Comparison of ENCODE assay signal across 18 cellular contexts in the genomic region with DNA sequence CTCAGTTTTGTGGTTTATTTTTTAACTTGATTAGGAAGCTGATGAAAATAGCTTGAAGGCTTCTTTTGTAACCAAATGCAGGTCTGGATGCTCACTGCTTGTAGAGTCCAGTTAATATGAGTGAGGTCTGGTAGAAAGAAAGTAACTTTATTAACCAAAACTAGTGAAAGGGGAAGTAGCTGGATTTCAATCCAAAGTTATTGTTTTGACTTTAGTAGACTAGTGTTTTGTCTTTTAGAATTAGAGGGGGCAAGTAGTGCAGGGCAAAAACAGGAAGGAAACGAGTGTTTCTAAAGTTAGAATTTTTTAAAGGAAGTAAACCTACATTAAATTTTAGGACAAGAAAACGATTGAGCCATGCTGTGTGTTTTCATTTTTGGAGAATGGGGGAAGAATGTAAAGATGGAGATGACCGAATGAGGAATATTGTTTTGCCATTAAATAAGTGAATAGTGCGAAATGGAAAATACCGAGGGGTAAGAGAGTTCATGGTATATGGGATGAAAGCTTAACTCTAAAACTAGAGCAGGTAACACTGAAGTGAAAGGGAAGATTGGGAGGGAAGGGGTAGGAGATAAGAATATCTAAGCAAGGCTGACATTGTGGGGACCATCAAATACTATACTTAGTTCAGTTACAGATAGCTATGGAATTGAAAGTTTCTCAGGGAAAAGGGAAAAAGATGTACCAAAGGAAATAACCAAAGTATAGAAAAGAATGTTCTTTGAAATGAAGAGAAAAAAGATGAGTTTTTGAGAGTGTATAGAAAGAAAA. TPM values are rescaled to one million over a fixed set of nuclear protein-coding genes. Genes with fewer than 3 reads are reported as not detected.
DNase-seq lines count a peak whose midpoint lies in the region; ATAC-seq, FAIRE-seq and TF ChIP-seq lines count a peak whose summit lies in the region.
"Had no signal": no experiment of that assay in that cellular context is flagged by ENCODE, and none has a peak within 500 bp of the region (broad histone marks: within the 10 kb centered on the region; RNA-seq: fewer than 3 reads in every experiment).

No MANE protein-coding gene starts in this region.

- no peak overlapping the region for H3K23ac ChIP-seq in H9 (ENCODE audit: insufficient read length, low read depth, low read length)

- peaks cover 30% of the 10 kb centered on the region for H3K36me3 ChIP-seq in CD4-positive, CD25-positive, alpha-beta regulatory T cell (ENCODE audit: control insufficient read depth, insufficient read depth, low read length)
- H3K36me3 ChIP-seq in endothelial cell of umbilical vein (ENCODE audit: control insufficient read depth in 2 of 2, extremely low read depth in 1 of 2, insufficient read depth in 2 of 2, low read length in 2 of 2) = no peaks in the 10 kb centered on the region

- H3K79me2 ChIP-seq in H9 (ENCODE audit: insufficient read depth, low read length) (no peaks in the 10 kb centered on the region), endothelial cell of umbilical vein (ENCODE audit: control insufficient read depth, insufficient read depth, low read length) (peaks cover 39% of the 10 kb centered on the region)

- peaks cover 0 to 2% (median 0%) of the 10 kb centered on the region in 7 donors for H3K9me3 Mint-ChIP-seq in CD4-positive, CD25-positive, alpha-beta regulatory T cell
- no peaks in the 10 kb centered on the region for H3K9me3 Mint-ChIP-seq in H9
- no peaks in the 10 kb centered on the region for H3K9me3 Mint-ChIP-seq in osteocyte (ENCODE audit: unreplicated experiment)
- H3K9me3 Mint-ChIP-seq: mesothelial cell of epicardium had no signal

- no peak for TF ChIP-seq POLR2A in endothelial cell of umbilical vein (IDR thresholded peaks at IDR 0.05; ENCODE audit: low read depth, low read length)

- DNase-seq in CD4-positive, CD25-positive, alpha-beta regulatory T cell = no peak
- DNase-seq in H9 = no peak
- DNase-seq in SIG-M5 treated with dmso at 0.1 percent for 504 hours (lab: John Stamatoyannopoulos, UW; ENCODE audit: unreplicated experiment) = peak; percentile 93
- DNase-seq in endothelial cell of umbilical vein (ENCODE audit: low read depth, low spot score) = no peak
- DNase-seq in NCI-H1930 (lab: John Stamatoyannopoulos, UW) = no peak
- DNase-seq in GM13977 (ENCODE audit: low spot score) = no peak
- DNase-seq in osteocyte (ENCODE audit: extremely low spot score, unreplicated experiment) = no peak
- DNase-seq: activated T-cell treated with anti-CD3 and anti-CD28 coated beads, Interleukin-2, amount 50 U/mL, for 1 hour; C1 segment of cervical spinal cord; H7; NCI-H2081 treated with DMSO at 0.1 percent for 48 hours; PC-3; stimulated activated CD4-positive, alpha-beta T cell treated with anti-CD3 and anti-CD28 coated beads, Interleukin-4, amount 100 ng/mL, for 24 hours; T1000 had no signal

- H4K91ac ChIP-seq in H9 (ENCODE audit: insufficient read length, low read depth, low read length) = no peak overlapping the region

- H3K9ac ChIP-seq in H9 (ENCODE audit: extremely low read depth, insufficient read length, low read length) = no peak overlapping the region
- no peak overlapping the region for H3K9ac ChIP-seq in endothelial cell of umbilical vein (replicated peaks; ENCODE audit: extremely low read depth, insufficient read depth, low read length)

- ATAC-seq in CD4-positive, CD25-positive, alpha-beta regulatory T cell (ENCODE audit: low read depth in 2 of 2) = no peak
- ATAC-seq in GM19395 (IDR thresholded peaks at IDR 0.05; ENCODE audit: unreplicated experiment) = no peak
- ATAC-seq: PC-3 had no signal

- no peak overlapping the region for H2BK120ac ChIP-seq in H9 (ENCODE audit: low read depth, low read length, poor library complexity, severe bottlenecking)

- H3K9me1 ChIP-seq in endothelial cell of umbilical vein (replicated peaks; ENCODE audit: control insufficient read depth, extremely low read depth, insufficient read depth, low read length) = no peaks in the 10 kb centered on the region

- no peak overlapping the region for H3K56ac ChIP-seq in H9 (ENCODE audit: insufficient read length, low read depth, low read length)

- H3K23me2 ChIP-seq in H9 (ENCODE audit: insufficient read length, low read depth, low read length, poor library complexity, severe bottlenecking) = no peaks in the 10 kb centered on the region

- H3T11ph ChIP-seq in H9 (ENCODE audit: low read length) = no peak overlapping the region

- H3K27me3 ChIP-seq in CD4-positive, CD25-positive, alpha-beta regulatory T cell (ENCODE audit: control insufficient read depth, insufficient read depth, low read length) = no peaks in the 10 kb centered on the region
- no peaks in the 10 kb centered on the region for H3K27me3 ChIP-seq in H9 (ENCODE audit: insufficient read depth, low read length)
- H3K27me3 ChIP-seq in endothelial cell of umbilical vein (ENCODE audit: control insufficient read depth in 2 of 2, insufficient read depth in 2 of 2, low read length in 2 of 2) = no peaks in the 10 kb centered on the region

- peaks cover 10% of the 10 kb centered on the region for H3K4me1 ChIP-seq in CD4-positive, CD25-positive, alpha-beta regulatory T cell (ENCODE audit: control insufficient read depth, insufficient read depth, low read length, poor library complexity, severe bottlenecking)
- H3K4me1 ChIP-seq in H9 (ENCODE audit: insufficient read depth, low read length) (peaks cover 4% of the 10 kb centered on the region; the same call in 1 of the 2 replicates), endothelial cell of umbilical vein (ENCODE audit: control insufficient read depth, extremely low read depth, insufficient read depth, low read length) (peaks cover 9% of the 10 kb centered on the region)

- no peak overlapping the region for H3K27ac ChIP-seq in CD4-positive, CD25-positive, alpha-beta regulatory T cell (ENCODE audit: insufficient read depth, low read length, poor library complexity, severe bottlenecking)
- H3K27ac ChIP-seq in H9 (ENCODE audit: insufficient read length, low read depth, low read length) (no peak overlapping the region), endothelial cell of umbilical vein (ENCODE audit: insufficient read depth, low read depth, low read length) (no peak overlapping the region)

- H3K4ac ChIP-seq in H9 (ENCODE audit: low read depth, low read length) = no peak overlapping the region

- H2AFZ ChIP-seq in H9 (ENCODE audit: low read length) = no peak overlapping the region
- no peak overlapping the region for H2AFZ ChIP-seq in endothelial cell of umbilical vein (ENCODE audit: low read depth, low read length)

- intact Hi-C loops in endothelial cell of umbilical vein (cut with micrococcal nuclease) = no loop called here

- H3K9me3 ChIP-seq in CD4-positive, CD25-positive, alpha-beta regulatory T cell (ENCODE audit: control insufficient read depth in 2 of 2, low read length in 2 of 2) = no peaks in the 10 kb centered on the region
- H3K9me3 ChIP-seq in H9 (ENCODE audit: control insufficient read depth, low read depth, low read length) (no peaks in the 10 kb centered on the region), endothelial cell of umbilical vein (replicated peaks; ENCODE audit: control insufficient read depth, insufficient read depth, low read length) (no peaks in the 10 kb centered on the region)

- peaks cover 42 to 65% (median 46%) of the 10 kb centered on the region in 4 donors for H3K4me1 Mint-ChIP-seq in CD4-positive, CD25-positive, alpha-beta regulatory T cell
- H3K4me1 Mint-ChIP-seq in H9 (peaks cover 16 to 21% of the 10 kb centered on the region in 2 experiments), osteocyte (ENCODE audit: unreplicated experiment) (peaks cover 2% of the 10 kb centered on the region)

- no peaks in the 10 kb centered on the region for H3K79me1 ChIP-seq in H9 (ENCODE audit: insufficient read depth, low read depth, low read length, poor library complexity, severe bottlenecking)

- H2BK15ac ChIP-seq in H9 (ENCODE audit: low read depth, low read length) = no peak overlapping the region

- POLR2A ChIA-PET in endothelial cell of umbilical vein (lab: Charles Lee) = interaction anchor here (1.2 to 1.8 kb wide), 2 partner anchors 8 to 9 kb away, joined by 3 to 6 read pairs; no protein-coding TSS in a partner anchor

- TF ChIP-seq CTCF in H9 (conservative IDR thresholded peaks at IDR 0.05) = no peak
- no peak for TF ChIP-seq CTCF in endothelial cell of umbilical vein (IDR thresholded peaks at IDR 0.05; ENCODE audit: extremely low read depth in 1 of 2, insufficient read depth in 1 of 2, low read depth in 1 of 2, low read length in 2 of 2)
- no peak for TF ChIP-seq CTCF in GM13977 (IDR thresholded peaks at IDR 0.05; ENCODE audit: extremely low read depth, insufficient read depth, missing control alignments)
- no peak for TF ChIP-seq CTCF in osteocyte (IDR thresholded peaks at IDR 0.05)

- no peak overlapping the region for H2AK5ac ChIP-seq in H9 (ENCODE audit: insufficient read length, low read length)

- peak overlapping the region in 2 of 3 donors; percentile 39 to 70 for H3K27ac Mint-ChIP-seq in CD4-positive, CD25-positive, alpha-beta regulatory T cell
- H3K27ac Mint-ChIP-seq in H9 (peak overlapping the region in 2 of 3 experiments; percentile 11 to 45; a peak in 3 of 7 replicates), osteocyte (ENCODE audit: unreplicated experiment) (no peak overlapping the region)
- H3K27ac Mint-ChIP-seq: mesothelial cell of epicardium had no signal

- no peaks in the 10 kb centered on the region for H3K27me3 Mint-ChIP-seq in CD4-positive, CD25-positive, alpha-beta regulatory T cell
- no peaks in the 10 kb centered on the region for H3K27me3 Mint-ChIP-seq in H9 (ENCODE audit: low read depth)
- no peaks in the 10 kb centered on the region for H3K27me3 Mint-ChIP-seq in osteocyte (ENCODE audit: unreplicated experiment)

- no peaks in the 10 kb centered on the region for H4K20me1 ChIP-seq in H9 (ENCODE audit: control insufficient read depth, insufficient read depth, insufficient read length)
- no peaks in the 10 kb centered on the region for H4K20me1 ChIP-seq in endothelial cell of umbilical vein (replicated peaks; ENCODE audit: control insufficient read depth, extremely low read depth, insufficient read depth, low read length)

- H2BK12ac ChIP-seq in H9 (ENCODE audit: insufficient read length, low read depth, low read length) = no peak overlapping the region

- CTCF ChIA-PET in endothelial cell of umbilical vein (lab: Charles Lee) = interaction anchor here (1.1 to 2.0 kb wide), 8 partner anchors 9 to 78 kb away, joined by 3 to 12 read pairs (median 4); no protein-coding TSS in a partner anchor

- H4K8ac ChIP-seq in H9 (replicated peaks; ENCODE audit: insufficient read length, low read depth, low read length) = no peak overlapping the region

- peak overlapping the region in 3 of 4 donors; percentile 1 to 54 (median 2) for H3K4me3 Mint-ChIP-seq in CD4-positive, CD25-positive, alpha-beta regulatory T cell
- H3K4me3 Mint-ChIP-seq in H9 (no peak overlapping the region), osteocyte (ENCODE audit: unreplicated experiment) (no peak overlapping the region)
- H3K4me3 Mint-ChIP-seq: mesothelial cell of epicardium had no signal

- no peak overlapping the region for H2BK5ac ChIP-seq in H9 (ENCODE audit: insufficient read length, low read length)

- FAIRE-seq in endothelial cell of umbilical vein (lab: Jason Lieb, UNC) = no peak
- FAIRE-seq: bronchial epithelial cell had no signal

- no peak overlapping the region for H2BK20ac ChIP-seq in H9 (ENCODE audit: low read depth, low read length, poor library complexity, severe bottlenecking)

- BruUV-seq in endothelial cell of umbilical vein (replicated peaks; lab: Mats Ljungman, UMichigan) = no TSS peak

- in situ Hi-C loops in GM13977 (cut with MboI; ENCODE audit: low pct_unique_long_range_greater_than_20kb, low sequenced_read_pairs, unreplicated experiment) = no loop called here

- H4K5ac ChIP-seq in H9 (ENCODE audit: insufficient read length, low read depth, low read length) = no peak overlapping the region

- H3K18ac ChIP-seq in H9 (ENCODE audit: insufficient read length, low read depth, low read length) = no peak overlapping the region

- peaks cover 20% of the 10 kb centered on the region for H3K36me3 Mint-ChIP-seq in CD4-positive, CD25-positive, alpha-beta regulatory T cell
- H3K36me3 Mint-ChIP-seq in H9 (ENCODE audit: insufficient read depth in 1 of 3, low read depth in 3 of 3) (no peaks in the 10 kb centered on the region; a peak in 1 of 7 replicates), osteocyte (ENCODE audit: unreplicated experiment) (peaks cover 15% of the 10 kb centered on the region)

- no peak overlapping the region for H3K14ac ChIP-seq in H9 (ENCODE audit: insufficient read depth, low read length)

- 100% methylated on average over 2 of the region's 5 CpGs for WGBS in H9 (ENCODE audit: extremely low coverage, insufficient read length, low lambda C conversion rate)

- H3K4me2 ChIP-seq in H9 (ENCODE audit: insufficient read depth, insufficient read length, low read length) = no peak overlapping the region
- H3K4me2 ChIP-seq in endothelial cell of umbilical vein (ENCODE audit: insufficient read depth, low read length) = peak overlapping the region; percentile 22

- peak overlapping the region; percentile 53 for H3K4me3 ChIP-seq in CD4-positive, CD25-positive, alpha-beta regulatory T cell (ENCODE audit: low read depth, low read length)
- H3K4me3 ChIP-seq in endothelial cell of umbilical vein (replicated peaks in 1 of 3; ENCODE audit: insufficient read depth in 1 of 3, low read depth in 1 of 3, low read length in 3 of 3) = no peak overlapping the region

- dilution Hi-C loops in endothelial cell of umbilical vein (cut with MboI; ENCODE audit: extremely low pct_ligation_motif_present, low sequenced_read_pairs) = no loop called here

RNA-seq across cellular contexts. Expression of a gene that starts 40.0 kb away (rescaled TPM):
- 223 TPM for total RNA-seq in CD4-positive, CD25-positive, alpha-beta regulatory T cell
- 10 to 100 TPM; 49.5 to 57.2 (median 55.3) TPM for polyA plus RNA-seq in CD4-positive, CD25-positive, alpha-beta regulatory T cell
- total RNA-seq in H9 (2021) = 12.0 and 14.2 TPM in 2 replicates
- 52.4 and 57.2 TPM in 2 replicates for total RNA-seq in endothelial cell of umbilical vein
- polyA plus RNA-seq in endothelial cell of umbilical vein = 15.9 and 18.8 TPM in 2 replicates
- polyA plus RNA-seq in endothelial cell of umbilical vein (2011; cell fraction: cytosol; rRNA removed) = 19.9 and 26.5 TPM in 2 replicates
- polyA plus RNA-seq in endothelial cell of umbilical vein (2011; cell fraction: nucleus; rRNA removed) = 95.2 and 103 TPM in 2 replicates
- polyA plus RNA-seq in endothelial cell of umbilical vein (2012) = 27.8 and 35.5 TPM in 2 replicates
- 40.0 and 46.1 TPM in 2 replicates for polyA minus RNA-seq in endothelial cell of umbilical vein
- 19.7 TPM for polyA minus RNA-seq in endothelial cell of umbilical vein (2011; cell fraction: cytosol; rRNA and poly(A)+ RNA removed)
- polyA minus RNA-seq in endothelial cell of umbilical vein (2011; cell fraction: nucleus; rRNA and poly(A)+ RNA removed) = 81.2 and 93.6 TPM in 2 replicates
- total RNA-seq in osteocyte = 41.2 and 45.9 TPM in 2 replicates

RNA-seq across cellular contexts. Expression of a gene that starts 52.7 kb away (rescaled TPM):
- 1.7 TPM for total RNA-seq in CD4-positive, CD25-positive, alpha-beta regulatory T cell
- 1 to 10 TPM in 2 of 4 donors, under 1 TPM in 2; 0.45 to 2.1 (median 1.0) TPM for polyA plus RNA-seq in CD4-positive, CD25-positive, alpha-beta regulatory T cell
- total RNA-seq in H9 (2021) (0.48 and 0.52 TPM in 2 replicates), endothelial cell of umbilical vein (not detected in 2 replicates), osteocyte (0.48 and 0.52 TPM in 2 replicates)
- 0.06 and 0.13 TPM in 2 replicates for polyA plus RNA-seq in endothelial cell of umbilical vein
- polyA plus RNA-seq in endothelial cell of umbilical vein (2011; cell fraction: cytosol; rRNA removed) = 0.06 and 0.13 TPM in 2 replicates
- polyA plus RNA-seq in endothelial cell of umbilical vein (2011; cell fraction: nucleus; rRNA removed) = 0.14 and 0.15 TPM in 2 replicates
- polyA plus RNA-seq in endothelial cell of umbilical vein (2012) = 0.17 TPM in 1 of 2 replicates, not detected in the other
- 0.27 TPM in 1 of 2 replicates, not detected in the other for polyA minus RNA-seq in endothelial cell of umbilical vein
- polyA minus RNA-seq in endothelial cell of umbilical vein (2011; cell fraction: cytosol; rRNA and poly(A)+ RNA removed) = 0.51 TPM
- 0.67 and 0.72 TPM in 2 replicates for polyA minus RNA-seq in endothelial cell of umbilical vein (2011; cell fraction: nucleus; rRNA and poly(A)+ RNA removed)
- total RNA-seq: epithelial cell of proximal tubule had no signal

Comparison
In these comparisons a context has a peak if more than half of its experiments do, and no peak if none do; other contexts are left out.
1. H3K4me3 Mint-ChIP-seq: peak in CD4-positive, CD25-positive, alpha-beta regulatory T cell (3 of 4); none in H9 (0 of 2) and osteocyte (single experiment).